18 cellular contexts compared by ENCODE assay signal in the genomic region with DNA sequence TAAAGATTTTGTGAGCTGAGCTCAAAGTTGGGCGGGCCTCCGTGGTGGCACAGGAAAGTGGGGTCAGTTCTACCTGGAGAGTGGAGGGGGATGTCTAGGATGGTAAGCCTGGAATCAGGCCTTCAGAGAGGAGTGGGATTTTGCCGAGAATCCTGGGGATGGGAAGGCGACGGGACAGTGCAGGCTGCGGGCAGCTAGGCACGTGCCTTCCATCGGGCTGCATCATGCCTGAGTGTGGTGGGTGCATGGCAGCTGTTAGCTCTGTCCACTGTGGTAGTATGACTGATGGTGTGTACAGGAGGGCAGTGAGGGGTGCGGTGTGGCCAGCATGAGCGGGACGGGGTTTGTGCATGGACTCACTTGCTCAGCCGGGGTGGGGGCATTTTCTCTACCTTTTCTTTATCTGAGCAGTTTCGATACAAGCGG. TPM values are rescaled to one million over a fixed set of nuclear protein-coding genes. Genes with fewer than 3 reads are reported as not detected.
DNase-seq lines count a peak whose midpoint lies in the region; ATAC-seq, FAIRE-seq and TF ChIP-seq lines count a peak whose summit lies in the region.
"Had no signal": no experiment of that assay in that cellular context is flagged by ENCODE, and none has a peak within 500 bp of the region (broad histone marks: within the 10 kb centered on the region; RNA-seq: fewer than 3 reads in every experiment).

No MANE protein-coding gene starts in this region.

- no peak for ATAC-seq in T-helper 17 cell
- no peak for ATAC-seq in sciatic nerve
- ATAC-seq in HG03095 (IDR thresholded peaks at IDR 0.05; ENCODE audit: unreplicated experiment), result no peak
- ATAC-seq: body of pancreas, foreskin keratinocyte had no signal

- peaks cover 32% of the 10 kb centered on the region for H3K27me3 Mint-ChIP-seq in T-helper 17 cell

- H3K4me3 Mint-ChIP-seq in T-helper 17 cell, result peak overlapping the region; percentile 82

- DNase-seq in D341Med (ENCODE audit: low spot score) (peak; percentile 21), T-helper 17 cell (no peak), kidney (no peak), sciatic nerve (ENCODE audit: low spot score) (peak; percentile 31), SKM-1 treated with dmso at 0.1 percent for 144 hours (lab: John Stamatoyannopoulos, UW; ENCODE audit: unreplicated experiment) (no peak), kidney tubule cell (ENCODE audit: low spot score) (no peak), NCI-H1092 treated with DMSO at 0.1 percent for 48 hours (lab: John Stamatoyannopoulos, UW) (no peak)
- DNase-seq: activated naive CD4-positive, alpha-beta T cell treated with Interleukin-2 at 50 U/mL for 16 hours; BE2C; body of pancreas; effector memory CD4-positive, alpha-beta T cell; foreskin keratinocyte; Kasumi-1; NCI-H146; NCI-H446 treated with DMSO at 0.1 percent for 48 hours; stimulated activated CD8-positive, alpha-beta memory T cell treated with anti-CD3 and anti-CD28 coated beads, Interleukin-4, amount 100 ng/mL, for 48 hours had no signal

- H3K27ac Mint-ChIP-seq in T-helper 17 cell, result no peak overlapping the region

- H3K36me3 Mint-ChIP-seq in T-helper 17 cell (ENCODE audit: low read depth), result peaks cover 8% of the 10 kb centered on the region

- no peak overlapping the region for H3K27ac ChIP-seq in kidney (ENCODE audit: low read depth in 2 of 2, low read length in 2 of 2)
- H3K27ac ChIP-seq: body of pancreas, foreskin keratinocyte, tibial nerve had no signal

- no peaks in the 10 kb centered on the region for H3K9me3 ChIP-seq in T-helper 17 cell (ENCODE audit: control insufficient read depth, low read length, poor library complexity, severe bottlenecking)
- H3K9me3 ChIP-seq in kidney (ENCODE audit: control insufficient read depth in 1 of 2, low read length in 2 of 2), result no peaks in the 10 kb centered on the region
- H3K9me3 ChIP-seq: BE2C, body of pancreas, tibial nerve had no signal

- no peak for TF ChIP-seq CTCF in kidney (IDR thresholded peaks at IDR 0.05; ENCODE audit: borderline replicate concordance, extremely low read depth, insufficient read depth)

- peak overlapping the region; percentile 20 to 50 for H3K4me3 ChIP-seq in kidney (ENCODE audit: low read length in 2 of 2)
- H3K4me3 ChIP-seq: body of pancreas had no signal

- intact Hi-C loops in kidney (cut with DNase I), result no loop called here
- intact Hi-C loops in sciatic nerve (cut with DNase I), result no loop called here

- peaks cover 0 to 3% of the 10 kb centered on the region in 2 donors for H3K4me1 ChIP-seq in kidney (ENCODE audit: control insufficient read depth in 1 of 2, insufficient read depth in 1 of 2, low read depth in 1 of 2, low read length in 2 of 2)
- H3K4me1 ChIP-seq: BE2C, foreskin keratinocyte had no signal

- no peaks in the 10 kb centered on the region for H3K36me3 ChIP-seq in kidney (ENCODE audit: control insufficient read depth in 1 of 2, insufficient read depth in 2 of 2, low read length in 2 of 2)
- H3K36me3 ChIP-seq: BE2C, tibial nerve had no signal

- no peak overlapping the region for H3K9ac ChIP-seq in kidney (ENCODE audit: low read length in 2 of 2)

- FAIRE-seq in kidney (lab: Jason Lieb, UNC), result no peak

- H3K4me1 Mint-ChIP-seq in T-helper 17 cell, result peaks cover 25% of the 10 kb centered on the region

RNA-seq across cellular contexts. Expression of a gene that starts 3.6 kb away (rescaled TPM):
- total RNA-seq in T-helper 17 cell, result under 1 TPM in 1 of 2 donors, not detected in 1; 0.07 TPM
- total RNA-seq in kidney, result 40.5 TPM
- 8.8 TPM for polyA plus RNA-seq in kidney (ENCODE audit: insufficient read depth, low read depth, low replicate concordance)
- 56.6 TPM for total RNA-seq in sciatic nerve

RNA-seq across cellular contexts. Expression of a gene that starts 48.3 kb away (rescaled TPM):
- 10 to 100 TPM; 59.4 to 64.0 TPM for total RNA-seq in T-helper 17 cell
- total RNA-seq in kidney, result 53.0 TPM
- polyA plus RNA-seq in kidney (ENCODE audit: insufficient read depth, low read depth, low replicate concordance), result 52.8 TPM
- total RNA-seq in sciatic nerve, result 38.1 TPM

Comparison
In these comparisons a context has a peak if more than half of its experiments do, and no peak if none do; other contexts are left out.
1. DNase-seq: peak in D341Med (single experiment) and sciatic nerve (single experiment); none in T-helper 17 cell (0 of 3), kidney (single experiment), SKM-1 treated with dmso at 0.1 percent for 144 hours (single experiment), kidney tubule cell (single experiment) and NCI-H1092 treated with DMSO at 0.1 percent for 48 hours (single experiment).
2. RNA of a gene that starts 3.6 kb away (total RNA-seq): 56.6 TPM in sciatic nerve (single experiment) and 40.5 TPM in kidney (single experiment); 0.07 TPM in T-helper 17 cell; every median in the first group is over 10 times any median in the second.